8 cellular contexts compared by ENCODE assay signal in genomic region chr15:92922405-92923002, GRCh38. TPM values are rescaled to one million over a fixed set of nuclear protein-coding genes. Genes with fewer than 3 reads are reported as not detected.
A peak's percentile ranks its signal among the peaks of the same experiment; 100 is the strongest.
DNase-seq lines count a peak whose midpoint lies in the region; ATAC-seq and TF ChIP-seq lines count a peak whose summit lies in the region.
"Had no signal": no experiment of that assay in that cellular context is flagged by ENCODE, and none has a peak within 500 bp of the region (broad histone marks: within the 10 kb centered on the region; RNA-seq: fewer than 3 reads in every experiment).

No MANE protein-coding gene starts in this region.

- ATAC-seq in GM19025 (IDR thresholded peaks at IDR 0.05; ENCODE audit: low read depth, unreplicated experiment): peak; percentile 60
- peak; percentile 42 for ATAC-seq in HG03066 (IDR thresholded peaks at IDR 0.05; ENCODE audit: low read depth, unreplicated experiment)
- peak; percentile 35 for ATAC-seq in effector memory CD8-positive, alpha-beta T cell (replicated peaks)

- peaks cover 100% of the 10 kb centered on the region for H3K79me2 ChIP-seq in smooth muscle cell (ENCODE audit: low read depth)

- H4K20me1 ChIP-seq in smooth muscle cell (ENCODE audit: low read depth): peaks cover 77% of the 10 kb centered on the region

- in situ Hi-C loops in G401 (cut with HindIII; ENCODE audit: low sequenced_read_pairs): no loop called here

- peak overlapping the region; percentile 88 for H3K27ac Mint-ChIP-seq in effector memory CD8-positive, alpha-beta T cell

- DNase-seq in effector memory CD8-positive, alpha-beta T cell: no peak
- DNase-seq in smooth muscle cell (lab: John Stamatoyannopoulos, UW; ENCODE audit: unreplicated experiment): no peak
- DNase-seq in NCI-H2029 (lab: John Stamatoyannopoulos, UW): no peak
- DNase-seq in G401 (ENCODE audit: low spot score): no peak
- DNase-seq in KG1 (lab: John Stamatoyannopoulos, UW): no peak
- DNase-seq: stimulated activated CD4-positive, alpha-beta T cell treated with anti-CD3 and anti-CD28 coated beads, Interleukin-15, amount 100 ng/mL, for 24 hours had no signal

- peaks cover 11% of the 10 kb centered on the region for H3K36me3 ChIP-seq in smooth muscle cell (ENCODE audit: low read depth)

- TF ChIP-seq CTCF in smooth muscle cell (IDR thresholded peaks at IDR 0.05; ENCODE audit: borderline replicate concordance, insufficient read depth, poor library complexity, severe bottlenecking): no peak

- H2AFZ ChIP-seq in smooth muscle cell (ENCODE audit: low read depth): no peak overlapping the region

- no peak overlapping the region for H3K4me2 ChIP-seq in smooth muscle cell

- no peak overlapping the region for H3K9ac ChIP-seq in smooth muscle cell (ENCODE audit: low read depth)

- peaks cover 53% of the 10 kb centered on the region for H3K4me1 ChIP-seq in smooth muscle cell (ENCODE audit: low read depth)

- H3K4me1 Mint-ChIP-seq in effector memory CD8-positive, alpha-beta T cell (ENCODE audit: low read depth in 2 of 2): peaks cover 51 to 74% of the 10 kb centered on the region in 2 donors

- H3K9me3 Mint-ChIP-seq in effector memory CD8-positive, alpha-beta T cell: no peaks in the 10 kb centered on the region

- peaks cover 72% of the 10 kb centered on the region for H3K36me3 Mint-ChIP-seq in effector memory CD8-positive, alpha-beta T cell (ENCODE audit: insufficient read depth)

- peak overlapping the region; percentile 96 for H3K27ac ChIP-seq in smooth muscle cell (ENCODE audit: low read depth)

- no peak overlapping the region for H3K4me3 ChIP-seq in smooth muscle cell

- H3K27me3 Mint-ChIP-seq in effector memory CD8-positive, alpha-beta T cell: no peaks in the 10 kb centered on the region

- H3K9me3 ChIP-seq in smooth muscle cell (replicated peaks; ENCODE audit: low read depth): no peaks in the 10 kb centered on the region

- no peaks in the 10 kb centered on the region for H3K27me3 ChIP-seq in smooth muscle cell (ENCODE audit: low read depth)

- WGBS in smooth muscle cell (ENCODE audit: low lambda C conversion rate): 93% methylated on average over 5 of the region's 5 CpGs

- H3F3A ChIP-seq in smooth muscle cell (ENCODE audit: low read depth): peaks cover 37% of the 10 kb centered on the region

- peak overlapping the region; percentile 5 to 40 for H3K4me3 Mint-ChIP-seq in effector memory CD8-positive, alpha-beta T cell

RNA-seq across cellular contexts. Expression of gene CHD2, which starts 22.4 kb away (rescaled TPM):
- total RNA-seq in smooth muscle cell: 99.2 and 132 TPM in 2 replicates
- polyA plus RNA-seq in smooth muscle cell: 64.4 and 81.6 TPM in 2 replicates
- total RNA-seq in G401 (2014; rRNA removed; shearing (Covaris generic)): 28.2 and 38.9 TPM in 2 replicates
